ENCODE assay signal across 8 cellular contexts in genomic region chr1:147541672-147542548, GRCh38.
A peak's percentile ranks its signal among the peaks of the same experiment; 100 is the strongest.
DNase-seq lines count a peak whose midpoint lies in the region; ATAC-seq and TF ChIP-seq lines count a peak whose summit lies in the region.

No MANE protein-coding gene starts in this region.

- ATAC-seq in GM21423 (IDR thresholded peaks at IDR 0.05; ENCODE audit: unreplicated experiment) (no peak), GM21390 (IDR thresholded peaks at IDR 0.05; ENCODE audit: unreplicated experiment) (no peak)

- peak overlapping the region; percentile 50 for H3K4me3 ChIP-seq in astrocyte of the cerebellum (ENCODE audit: low read depth, low read length)

- no peak for TF ChIP-seq CTCF in astrocyte of the cerebellum (IDR thresholded peaks at IDR 0.05; ENCODE audit: low read depth, low read length, missing control alignments)

- DNase-seq in ELR (ENCODE audit: low read depth) (peak; percentile 51), NCI-H446 treated with DMSO at 0.1 percent for 48 hours (lab: John Stamatoyannopoulos, UW) (peak; percentile 17), astrocyte of the cerebellum (ENCODE audit: low read depth) (no peak), iPS-NIHi7 (ENCODE audit: extremely low spot score) (peak; percentile 43), NCI-H2029 (lab: John Stamatoyannopoulos, UW) (no peak)
- DNase-seq in stimulated activated CD4-positive, alpha-beta T cell treated with anti-CD3 and anti-CD28 coated beads, Interleukin-12 subunit alpha, Interleukin-12 subunit beta, amount 100 ng/mL, for 4 hours = peak; percentile 29

- in situ Hi-C loops in astrocyte of the cerebellum (cut with HindIII; ENCODE audit: low sequenced_read_pairs) = loop anchor here (5.0 kb wide), 1 partner anchor 90 kb away; no protein-coding TSS in a partner anchor

Comparison
In these comparisons a context has a peak if more than half of its experiments do, and no peak if none do; other contexts are left out.
1. DNase-seq: peak in ELR (single experiment), NCI-H446 treated with DMSO at 0.1 percent for 48 hours (single experiment), iPS-NIHi7 (single experiment) and stimulated activated CD4-positive, alpha-beta T cell treated with anti-CD3 and anti-CD28 coated beads, Interleukin-12 subunit alpha, Interleukin-12 subunit beta, amount 100 ng/mL, for 4 hours (single experiment); none in astrocyte of the cerebellum (single experiment) and NCI-H2029 (single experiment).